8 cellular contexts compared by ENCODE assay signal in the genomic region with DNA sequence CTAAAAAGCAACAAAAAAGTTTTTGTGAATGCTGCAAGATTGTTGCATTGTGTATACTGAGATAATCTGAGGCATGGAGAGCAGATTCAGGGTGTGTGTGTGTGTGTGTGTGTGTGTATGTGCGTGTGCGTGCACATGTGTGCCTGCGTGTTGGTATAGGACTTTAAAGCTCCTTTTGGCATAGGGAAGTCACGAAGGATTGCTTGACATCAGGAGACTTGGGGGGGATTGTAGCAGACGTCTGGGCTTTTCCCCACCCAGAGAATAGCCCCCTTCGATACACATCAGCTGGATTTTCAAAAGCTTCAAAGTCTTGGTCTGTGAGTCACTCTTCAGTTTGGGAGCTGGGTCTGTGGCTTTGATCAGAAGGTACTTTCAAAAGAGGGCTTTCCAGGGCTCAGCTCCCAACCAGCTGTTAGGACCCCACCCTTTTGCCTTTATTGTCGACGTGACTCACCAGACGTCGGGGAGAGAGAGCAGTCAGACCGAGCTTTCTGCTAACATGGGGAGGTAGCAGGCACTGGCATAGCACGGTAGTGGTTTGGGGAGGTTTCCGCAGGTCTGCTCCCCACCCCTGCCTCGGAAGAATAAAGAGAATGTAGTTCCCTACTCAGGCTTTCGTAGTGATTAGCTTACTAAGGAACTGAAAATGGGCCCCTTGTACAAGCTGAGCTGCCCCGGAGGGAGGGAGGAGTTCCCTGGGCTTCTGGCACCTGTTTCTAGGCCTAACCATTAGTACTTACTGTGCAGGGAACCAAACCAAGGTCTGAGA. TPM values are rescaled to one million over a fixed set of nuclear protein-coding genes. Genes with fewer than 3 reads are reported as not detected.
DNase-seq lines count a peak whose midpoint lies in the region; ATAC-seq and TF ChIP-seq lines count a peak whose summit lies in the region.

No MANE protein-coding gene starts in this region.

- no peak overlapping the region for H3K14ac ChIP-seq in neuronal stem cell (ENCODE audit: low read length)

- no peak for TF ChIP-seq CTCF in DOHH2 (IDR thresholded peaks at IDR 0.05; ENCODE audit: low read depth, low read length, poor library complexity, severe bottlenecking)
- TF ChIP-seq CTCF in tibial artery (IDR thresholded peaks at IDR 0.05), result no peak

- H3K4me2 ChIP-seq in DOHH2 (ENCODE audit: low read length) (peak overlapping the region; percentile 32), neuronal stem cell (ENCODE audit: insufficient read depth, low read length, poor library complexity, severe bottlenecking) (no peak overlapping the region)

- peaks cover 13% of the 10 kb centered on the region for H3F3A ChIP-seq in DOHH2 (ENCODE audit: control insufficient read depth, insufficient read depth)

- H3K27ac Mint-ChIP-seq in activated CD4-positive, alpha-beta memory T cell treated with anti-CD3 and anti-CD28 coated beads for 36 hours, result peak overlapping the region; percentile 85
- H3K27ac Mint-ChIP-seq in effector memory CD8-positive, alpha-beta T cell, result peak overlapping the region; percentile 96 to 100

- no peak overlapping the region for H3K9ac ChIP-seq in neuronal stem cell (ENCODE audit: low read depth, low read length, poor library complexity)

- H3K79me2 ChIP-seq in DOHH2 (ENCODE audit: control insufficient read depth, low read length), result no peaks in the 10 kb centered on the region

- H2BK5ac ChIP-seq in neuronal stem cell (ENCODE audit: low read length), result no peak overlapping the region

- no peak overlapping the region for H2BK12ac ChIP-seq in neuronal stem cell (ENCODE audit: low read length)

- WGBS in neuronal stem cell (ENCODE audit: extremely low coverage in 2 of 2, insufficient read length in 2 of 2, insufficient replicate concordance in 1 of 2), 2 donors, result no CpG with 5 or more reads among the region's 16 CpGs

- no peak overlapping the region for H2AK5ac ChIP-seq in neuronal stem cell (ENCODE audit: low read depth, low read length)

- H3K4me3 ChIP-seq in DOHH2 (ENCODE audit: low read length), result peak overlapping the region; percentile 20; the same call in 1 of the 2 replicates
- H3K4me3 ChIP-seq in neuronal stem cell (ENCODE audit: low read length in 2 of 2), result no peak overlapping the region
- H3K4me3 ChIP-seq in tibial artery, result peak overlapping the region; percentile 60 to 85

- H3K9me3 ChIP-seq in DOHH2 (ENCODE audit: control insufficient read depth, insufficient read depth, low read length) (no peaks in the 10 kb centered on the region), neuronal stem cell (replicated peaks in 1 of 2; ENCODE audit: control insufficient read depth in 2 of 2, insufficient read depth in 1 of 2, low read depth in 1 of 2, low read length in 2 of 2) (no peaks in the 10 kb centered on the region), tibial artery (no peaks in the 10 kb centered on the region)

- peaks cover 54% of the 10 kb centered on the region for H3K4me1 Mint-ChIP-seq in activated CD4-positive, alpha-beta memory T cell treated with anti-CD3 and anti-CD28 coated beads for 36 hours (ENCODE audit: low read depth)
- peaks cover 51 to 56% of the 10 kb centered on the region in 2 donors for H3K4me1 Mint-ChIP-seq in effector memory CD8-positive, alpha-beta T cell (ENCODE audit: low read depth in 2 of 2)

- H2BK15ac ChIP-seq in neuronal stem cell (ENCODE audit: low read length), result no peak overlapping the region

- H3K18ac ChIP-seq in neuronal stem cell (ENCODE audit: low read length), result no peak overlapping the region

- CTCF ChIA-PET in activated CD4-positive, alpha-beta memory T cell treated with anti-CD3 and anti-CD28 coated beads for 36 hours (lab: Charles Lee), result interaction anchor here (0.8 to 13.4 kb wide), 17 partner anchors 8 to 273 kb away, joined by 3 to 204 read pairs (median 5); no protein-coding TSS in a partner anchor

- H3K27me3 Mint-ChIP-seq in activated CD4-positive, alpha-beta memory T cell treated with anti-CD3 and anti-CD28 coated beads for 36 hours, result no peaks in the 10 kb centered on the region
- H3K27me3 Mint-ChIP-seq in effector memory CD8-positive, alpha-beta T cell, result no peaks in the 10 kb centered on the region

- peaks cover 2% of the 10 kb centered on the region for H3K79me1 ChIP-seq in neuronal stem cell (ENCODE audit: low read depth, low read length)

- no peaks in the 10 kb centered on the region for H3K9me3 Mint-ChIP-seq in activated CD4-positive, alpha-beta memory T cell treated with anti-CD3 and anti-CD28 coated beads for 36 hours
- H3K9me3 Mint-ChIP-seq in effector memory CD8-positive, alpha-beta T cell, result no peaks in the 10 kb centered on the region

- peak overlapping the region; percentile 87 for H3K4me3 Mint-ChIP-seq in activated CD4-positive, alpha-beta memory T cell treated with anti-CD3 and anti-CD28 coated beads for 36 hours
- peak overlapping the region; percentile 99 for H3K4me3 Mint-ChIP-seq in effector memory CD8-positive, alpha-beta T cell

- no peak overlapping the region for H2BK120ac ChIP-seq in neuronal stem cell (ENCODE audit: low read depth, low read length)

- intact Hi-C loops in activated CD4-positive, alpha-beta memory T cell treated with anti-CD3 and anti-CD28 coated beads for 36 hours (cut with micrococcal nuclease), result loop anchor here (1.0 kb wide), 1 partner anchor 38 kb away; no protein-coding TSS in a partner anchor
- intact Hi-C loops in tibial artery (cut with DNase I; ENCODE audit: low total_unique reads), result no loop called here

- POLR2A ChIA-PET in activated CD4-positive, alpha-beta memory T cell treated with anti-CD3 and anti-CD28 coated beads for 36 hours (lab: Charles Lee), result interaction anchor here (0.7 to 12.7 kb wide), 29 partner anchors 10 to 490 kb away, joined by 3 to 263 read pairs (median 4); a partner anchor contains a TSS

- H3K36me3 ChIP-seq in DOHH2 (ENCODE audit: control insufficient read depth, low read length), result peaks cover 10% of the 10 kb centered on the region; the same call in 1 of the 2 replicates
- H3K36me3 ChIP-seq in neuronal stem cell (replicated peaks in 1 of 2; ENCODE audit: control insufficient read depth in 2 of 2, insufficient read depth in 2 of 2, low read length in 2 of 2), result no peaks in the 10 kb centered on the region
- peaks cover 0 to 12% (median 12%) of the 10 kb centered on the region in 3 donors for H3K36me3 ChIP-seq in tibial artery

- H3K27ac ChIP-seq in DOHH2 (ENCODE audit: low read depth, low read length), result no peak overlapping the region
- no peak overlapping the region for H3K27ac ChIP-seq in neuronal stem cell (replicated peaks; ENCODE audit: low read length)
- peak overlapping the region; percentile 95 to 99 for H3K27ac ChIP-seq in tibial artery

- H3K27me3 ChIP-seq in DOHH2 (ENCODE audit: control insufficient read depth, low read length) (peaks cover 81% of the 10 kb centered on the region), neuronal stem cell (ENCODE audit: control insufficient read depth in 3 of 3, insufficient read depth in 3 of 3, low read depth in 1 of 3, low read length in 3 of 3) (peaks cover 14 to 39% (median 31%) of the 10 kb centered on the region in 3 experiments), tibial artery (no peaks in the 10 kb centered on the region)

- DNase-seq in LHCN-M2 (ENCODE audit: low read depth), result peak; percentile 98
- peak; percentile 89 for DNase-seq in activated CD4-positive, alpha-beta memory T cell treated with anti-CD3 and anti-CD28 coated beads for 36 hours
- DNase-seq in effector memory CD8-positive, alpha-beta T cell, result peak; percentile 65 to 73 (median 72)
- no peak for DNase-seq in neuronal stem cell (ENCODE audit: low spot score)
- DNase-seq in tibial artery, result peak; percentile 67 to 81
- DNase-seq in OCI-M1 (lab: John Stamatoyannopoulos, UW), result no peak

- H3K4ac ChIP-seq in neuronal stem cell (ENCODE audit: low read length), result no peak overlapping the region

- peaks cover 62% of the 10 kb centered on the region for H3K36me3 Mint-ChIP-seq in activated CD4-positive, alpha-beta memory T cell treated with anti-CD3 and anti-CD28 coated beads for 36 hours
- peaks cover 85% of the 10 kb centered on the region for H3K36me3 Mint-ChIP-seq in effector memory CD8-positive, alpha-beta T cell (ENCODE audit: insufficient read depth)

- peak; percentile 62 for ATAC-seq in GM21528 (IDR thresholded peaks at IDR 0.05; ENCODE audit: low FRiP score, unreplicated experiment)
- ATAC-seq in effector memory CD8-positive, alpha-beta T cell (replicated peaks), result peak; percentile 48

- 0 out of 2 replicates have a peak, but pooled peaks cover 8% of the 10 kb centered on the region for H4K20me1 ChIP-seq in DOHH2 (ENCODE audit: control insufficient read depth, insufficient read depth, low read depth, low read length)

- no peak overlapping the region for H3K23ac ChIP-seq in neuronal stem cell (ENCODE audit: low read depth, low read length, poor library complexity)

- no peaks in the 10 kb centered on the region for H3K9me2 ChIP-seq in DOHH2 (replicated peaks; ENCODE audit: control insufficient read depth, low read length)

- peak overlapping the region; percentile 63 for H2AFZ ChIP-seq in neuronal stem cell (ENCODE audit: low read length)

- no peak overlapping the region for H4K91ac ChIP-seq in neuronal stem cell (ENCODE audit: low read depth, low read length, poor library complexity)

- H4K8ac ChIP-seq in neuronal stem cell (ENCODE audit: low read depth, low read length), result no peak overlapping the region

- peaks cover 51% of the 10 kb centered on the region for H3K4me1 ChIP-seq in DOHH2 (ENCODE audit: control insufficient read depth, low read length)
- peaks cover 3 to 22% of the 10 kb centered on the region in 2 donors for H3K4me1 ChIP-seq in neuronal stem cell (ENCODE audit: control insufficient read depth in 2 of 2, insufficient read depth in 1 of 2, low read depth in 1 of 2, low read length in 2 of 2)
- H3K4me1 ChIP-seq in tibial artery, result peaks cover 0 to 76% (median 56%) of the 10 kb centered on the region in 4 donors

RNA-seq across cellular contexts. Expression of a gene that starts 4.7 kb away (rescaled TPM):
- 19.8 and 21.0 TPM in 2 replicates for total RNA-seq in LHCN-M2 (2014; rRNA removed)
- 32.6 TPM for polyA plus RNA-seq in LHCN-M2 (2012)
- total RNA-seq in activated CD4-positive, alpha-beta memory T cell treated with anti-CD3 and anti-CD28 coated beads for 36 hours, result 100 to 1,000 TPM; 188 to 195 TPM
- polyA plus RNA-seq in neuronal stem cell (2013, experiment 1 of 2), result 0.20 TPM
- 0.22 TPM for polyA plus RNA-seq in neuronal stem cell (2013, experiment 2 of 2)

Comparison
In these comparisons a context has a peak if more than half of its experiments do, and no peak if none do; other contexts are left out.
1. H3K27ac ChIP-seq: peak in tibial artery (2 of 2); none in DOHH2 (single experiment) and neuronal stem cell (single experiment).
2. H3K4me3 ChIP-seq: peak in DOHH2 (single experiment) and tibial artery (2 of 2); none in neuronal stem cell (0 of 2).
3. DNase-seq: peak in LHCN-M2 (single experiment), activated CD4-positive, alpha-beta memory T cell treated with anti-CD3 and anti-CD28 coated beads for 36 hours (single experiment), effector memory CD8-positive, alpha-beta T cell (3 of 3) and tibial artery (2 of 2); none in neuronal stem cell (single experiment) and OCI-M1 (single experiment).